ENCODE assay signal across 9 cellular contexts in genomic region chr5:149799119-149799623, GRCh38.
DNase-seq lines count a peak whose midpoint lies in the region; ATAC-seq and TF ChIP-seq lines count a peak whose summit lies in the region.
"Had no signal": no experiment of that assay in that cellular context is flagged by ENCODE, and none has a peak within 500 bp of the region (broad histone marks: within the 10 kb centered on the region; RNA-seq: fewer than 3 reads in every experiment).

No MANE protein-coding gene starts in this region.

- DNase-seq in HCEC 1CT (peak; percentile 85), SJCRH30 (peak; percentile 77 to 80), fibroblast of the aortic adventitia (ENCODE audit: low read depth) (peak; percentile 65), DMS153 (lab: John Stamatoyannopoulos, UW) (no peak)
- DNase-seq: activated T-cell treated with anti-CD3 and anti-CD28 coated beads, Interleukin-2, amount 50 U/mL, for 1 hour had no signal

- H3K4me1 ChIP-seq in SJCRH30 (peaks cover 86% of the 10 kb centered on the region), skeletal muscle satellite cell (ENCODE audit: control insufficient read depth, insufficient read depth, low read length) (peaks cover 11% of the 10 kb centered on the region)

- H3K4me2 ChIP-seq in skeletal muscle satellite cell (ENCODE audit: low read length) = peak overlapping the region; percentile 53

- ATAC-seq in HG03097 (IDR thresholded peaks at IDR 0.05; ENCODE audit: low FRiP score, unreplicated experiment) (no peak), GM21786 (IDR thresholded peaks at IDR 0.05; ENCODE audit: unreplicated experiment) (no peak), HG02678 (IDR thresholded peaks at IDR 0.05; ENCODE audit: unreplicated experiment) (no peak)

- TF ChIP-seq CTCF in fibroblast of the aortic adventitia (IDR thresholded peaks at IDR 0.05; ENCODE audit: insufficient read depth, low read length) = no peak

- no peaks in the 10 kb centered on the region for H3K9me3 ChIP-seq in SJCRH30 (replicated peaks)
- H3K9me3 ChIP-seq in skeletal muscle satellite cell (replicated peaks; ENCODE audit: low read length) = no peaks in the 10 kb centered on the region

- H3K27ac ChIP-seq in SJCRH30 = peak overlapping the region; percentile 80

- H3K4me3 ChIP-seq in SJCRH30 (no peak overlapping the region), fibroblast of the aortic adventitia (ENCODE audit: low read depth, low read length) (no peak overlapping the region), skeletal muscle satellite cell (ENCODE audit: low read length) (no peak overlapping the region)

- H3K27me3 ChIP-seq in SJCRH30 (no peaks in the 10 kb centered on the region), skeletal muscle satellite cell (ENCODE audit: control insufficient read depth, insufficient read depth, low read length) (peaks cover 3% of the 10 kb centered on the region)

- H3K36me3 ChIP-seq in SJCRH30 (no peaks in the 10 kb centered on the region), skeletal muscle satellite cell (ENCODE audit: insufficient read depth, low read length) (no peaks in the 10 kb centered on the region)

- H3K9ac ChIP-seq in skeletal muscle satellite cell (ENCODE audit: low read depth, low read length) = no peak overlapping the region
